Comparison of ENCODE assay signal across 19 cellular contexts in genomic region chr9:130745829-130746228, GRCh38. TPM values are rescaled to one million over a fixed set of nuclear protein-coding genes. Genes with fewer than 3 reads are reported as not detected.
A peak's percentile ranks its signal among the peaks of the same experiment; 100 is the strongest.
DNase-seq lines count a peak whose midpoint lies in the region; ATAC-seq, FAIRE-seq and TF ChIP-seq lines count a peak whose summit lies in the region.
"Had no signal": no experiment of that assay in that cellular context is flagged by ENCODE, and none has a peak within 500 bp of the region (broad histone marks: within the 10 kb centered on the region; RNA-seq: fewer than 3 reads in every experiment).

No MANE protein-coding gene starts in this region.

- no peak overlapping the region for H4K5ac ChIP-seq in IMR-90 (ENCODE audit: low read depth, low read length)

- no CpG with 5 or more reads among the region's 5 CpGs for WGBS in IMR-90 (ENCODE audit: extremely low coverage in 2 of 2, insufficient read length in 1 of 2), 2 experiments

- H2AK5ac ChIP-seq in IMR-90 (ENCODE audit: low read depth, low read length): peak overlapping the region; percentile 82

- intact Hi-C loops in IMR-90 (cut with micrococcal nuclease) (no loop called here), colonic mucosa (cut with DNase I) (no loop called here)

- TF ChIP-seq CTCF in GM23338 (conservative IDR thresholded peaks at IDR 0.05; ENCODE audit: low read depth in 2 of 2): no peak
- no peak for TF ChIP-seq CTCF in IMR-90 (conservative IDR thresholded peaks at IDR 0.05; ENCODE audit: low read depth, low read length)
- no peak for TF ChIP-seq CTCF in astrocyte (IDR thresholded peaks at IDR 0.05; ENCODE audit: insufficient read depth, low read depth, low read length)
- no peak for TF ChIP-seq CTCF in colonic mucosa (IDR thresholded peaks at IDR 0.05)

- H3K79me2 ChIP-seq in GM23338 (replicated peaks; ENCODE audit: insufficient read depth): peaks cover 80% of the 10 kb centered on the region
- peaks cover 78% of the 10 kb centered on the region for H3K79me2 ChIP-seq in astrocyte (ENCODE audit: insufficient read depth, low read length)

- H3K9me1 ChIP-seq in IMR-90 (ENCODE audit: insufficient read depth, low read length): peaks cover 11% of the 10 kb centered on the region; the same call in 1 of the 2 replicates

- H2BK5ac ChIP-seq in IMR-90 (ENCODE audit: low read depth, low read length, poor library complexity, severe bottlenecking): no peak overlapping the region

- H4K20me1 ChIP-seq in GM23338 (replicated peaks; ENCODE audit: insufficient read depth) (peaks cover 13% of the 10 kb centered on the region; the same call in 1 of the 2 replicates), IMR-90 (ENCODE audit: insufficient read depth, low read length) (peaks cover 8% of the 10 kb centered on the region), astrocyte (ENCODE audit: insufficient read depth, low read length) (peaks cover 23% of the 10 kb centered on the region)

- H4K91ac ChIP-seq in IMR-90 (ENCODE audit: insufficient read depth, low read depth, low read length): peak overlapping the region; percentile 13; the same call in 1 of the 2 replicates

- H3K4me1 ChIP-seq in GM23338 (ENCODE audit: insufficient read depth) (peaks cover 11% of the 10 kb centered on the region), IMR-90 (ENCODE audit: control insufficient read depth, insufficient read depth, low read length) (peaks cover 7% of the 10 kb centered on the region), astrocyte (ENCODE audit: insufficient read depth, low read length) (peaks cover 15% of the 10 kb centered on the region), endocrine pancreas (ENCODE audit: control insufficient read depth, insufficient read depth, low read length) (peaks cover 5% of the 10 kb centered on the region), colonic mucosa (no peaks in the 10 kb centered on the region)
- H3K4me1 ChIP-seq: Caco-2 had no signal

- H3F3A ChIP-seq in GM23338 (replicated peaks; ENCODE audit: low read depth): no peaks in the 10 kb centered on the region

- no peak overlapping the region for H3K18ac ChIP-seq in IMR-90 (ENCODE audit: low read depth, low read length)

- no peaks in the 10 kb centered on the region for H3K27me3 ChIP-seq in GM23338 (ENCODE audit: insufficient read depth)
- no peaks in the 10 kb centered on the region for H3K27me3 ChIP-seq in IMR-90 (ENCODE audit: control insufficient read depth, insufficient read depth, low read length)
- no peaks in the 10 kb centered on the region for H3K27me3 ChIP-seq in astrocyte (ENCODE audit: insufficient read depth, low read length)
- H3K27me3 ChIP-seq in endocrine pancreas (ENCODE audit: control insufficient read depth, insufficient read depth, low read length): no peaks in the 10 kb centered on the region
- H3K27me3 ChIP-seq in colonic mucosa: no peaks in the 10 kb centered on the region

- H3K36me3 ChIP-seq in GM23338 (ENCODE audit: insufficient read depth): no peaks in the 10 kb centered on the region
- peaks cover 2% of the 10 kb centered on the region; the same call in 1 of the 2 replicates for H3K36me3 ChIP-seq in IMR-90 (ENCODE audit: control insufficient read depth, insufficient read depth, low read length)
- H3K36me3 ChIP-seq in astrocyte (ENCODE audit: insufficient read depth, low read length): no peaks in the 10 kb centered on the region
- no peaks in the 10 kb centered on the region for H3K36me3 ChIP-seq in endocrine pancreas (ENCODE audit: control insufficient read depth, insufficient read depth, low read length)
- no peaks in the 10 kb centered on the region for H3K36me3 ChIP-seq in colonic mucosa

- in situ Hi-C loops in IMR-90 (cut with MboI; ENCODE audit: low sequenced_read_pairs): no loop called here

- H2AFZ ChIP-seq in GM23338: no peak overlapping the region
- H2AFZ ChIP-seq in IMR-90 (replicated peaks; ENCODE audit: low read length, poor library complexity): no peak overlapping the region
- H2AFZ ChIP-seq in astrocyte (ENCODE audit: low read depth, low read length): no peak overlapping the region

- H3K27ac ChIP-seq in GM23338 (ENCODE audit: low read depth) (peak overlapping the region; percentile 16; the same call in 1 of the 2 replicates), IMR-90 (ENCODE audit: insufficient read depth, low read length) (no peak overlapping the region), astrocyte (ENCODE audit: low read depth, low read length) (peak overlapping the region; percentile 31), colonic mucosa (no peak overlapping the region)

- no peak for TF ChIP-seq RAD21 in IMR-90 (IDR thresholded peaks at IDR 0.05; ENCODE audit: low read length)

- no peak for ATAC-seq in GM23338
- no peak for ATAC-seq in IMR-90 (ENCODE audit: low read depth)
- ATAC-seq in GM18873 (IDR thresholded peaks at IDR 0.05; ENCODE audit: low FRiP score, unreplicated experiment): no peak

- peak overlapping the region; percentile 9; the same call in 1 of the 2 replicates for H3K4me2 ChIP-seq in GM23338
- H3K4me2 ChIP-seq in IMR-90 (ENCODE audit: low read depth, low read length): no peak overlapping the region
- H3K4me2 ChIP-seq in astrocyte (ENCODE audit: low read length): peak overlapping the region; percentile 9

- H2BK15ac ChIP-seq in IMR-90 (ENCODE audit: low read depth, low read length): peak overlapping the region; percentile 67; the same call in 1 of the 3 replicates

- H3K4ac ChIP-seq in IMR-90 (ENCODE audit: low read depth, low read length): peak overlapping the region; percentile 30; the same call in 1 of the 2 replicates

- no peaks in the 10 kb centered on the region for H3K9me2 ChIP-seq in GM23338 (ENCODE audit: insufficient read depth)

- TF ChIP-seq POLR2A in IMR-90 (IDR thresholded peaks at IDR 0.05; ENCODE audit: low read depth, low read length): no peak

- no peak overlapping the region for H3K4me3 ChIP-seq in GM23338
- H3K4me3 ChIP-seq in IMR-90 (ENCODE audit: insufficient read depth, low read depth, low read length): no peak overlapping the region
- H3K4me3 ChIP-seq in astrocyte (ENCODE audit: insufficient read depth, low read depth, low read length): no peak overlapping the region
- no peak overlapping the region for H3K4me3 ChIP-seq in endocrine pancreas (ENCODE audit: control insufficient read depth, insufficient read depth, low read length)
- no peak overlapping the region for H3K4me3 ChIP-seq in colonic mucosa

- H3K23ac ChIP-seq in IMR-90 (ENCODE audit: low read depth, low read length): peak overlapping the region; percentile 1; the same call in 1 of the 2 replicates

- dilution Hi-C loops in IMR-90 (cut with HindIII; ENCODE audit: low sequenced_read_pairs, unreplicated experiment): no loop called here

- H3K27ac Mint-ChIP-seq in GM23338: no peak overlapping the region
- H3K27ac Mint-ChIP-seq in astrocyte (ENCODE audit: unreplicated experiment): peak overlapping the region; percentile 60
- H3K27ac Mint-ChIP-seq: CD4-positive, alpha-beta T cell had no signal

- no peaks in the 10 kb centered on the region for H3K9me3 ChIP-seq in IMR-90 (ENCODE audit: control insufficient read depth, insufficient read depth, low read length)
- H3K9me3 ChIP-seq in astrocyte (ENCODE audit: insufficient read depth, low read depth, low read length): no peaks in the 10 kb centered on the region
- no peaks in the 10 kb centered on the region for H3K9me3 ChIP-seq in endocrine pancreas (ENCODE audit: control insufficient read depth, low read length)
- H3K9me3 ChIP-seq in colonic mucosa: no peaks in the 10 kb centered on the region
- H3K9me3 ChIP-seq: Caco-2 had no signal

- no peak for DNase-seq in GM23338 (ENCODE audit: low spot score)
- DNase-seq in IMR-90: no peak
- no peak for DNase-seq in astrocyte (ENCODE audit: low read depth)
- no peak for DNase-seq in SW480 (ENCODE audit: low spot score)
- DNase-seq in SKM-1 treated with dmso at 0.1 percent for 144 hours (lab: John Stamatoyannopoulos, UW; ENCODE audit: unreplicated experiment): no peak
- no peak for DNase-seq in colonic mucosa
- DNase-seq: Caco-2; CD4-positive, alpha-beta T cell; Kasumi-1; MM.1S; NCI-H1105; NCI-H1694; NCI-H2081 treated with DMSO at 0.1 percent for 48 hours; NCI-H774; RPMI8226; SHP77 treated with DMSO at 0.1 percent for 48 hours had no signal

- H3K9ac ChIP-seq in IMR-90 (ENCODE audit: low read depth, low read length) (no peak overlapping the region), astrocyte (ENCODE audit: low read length) (peak overlapping the region; percentile 35), endocrine pancreas (ENCODE audit: control insufficient read depth, insufficient read depth, low read length) (peak overlapping the region; percentile 24), colonic mucosa (ENCODE audit: low read depth in 2 of 2, low read length in 2 of 2) (no peak overlapping the region)

- no peak overlapping the region for H4K8ac ChIP-seq in IMR-90 (ENCODE audit: low read depth in 2 of 2, low read length in 2 of 2)

- H3K27me3 Mint-ChIP-seq in GM23338 (ENCODE audit: insufficient read depth, low read depth, poor library complexity) (peaks cover 2% of the 10 kb centered on the region), astrocyte (ENCODE audit: low read depth, unreplicated experiment) (no peaks in the 10 kb centered on the region)
- H3K27me3 Mint-ChIP-seq: CD4-positive, alpha-beta T cell had no signal

- H3K4me3 Mint-ChIP-seq in GM23338 (no peak overlapping the region), astrocyte (ENCODE audit: unreplicated experiment) (no peak overlapping the region)
- H3K4me3 Mint-ChIP-seq: CD4-positive, alpha-beta T cell had no signal

- no peak overlapping the region for H2BK20ac ChIP-seq in IMR-90 (ENCODE audit: low read depth, low read length)

- no peak overlapping the region for H2AK9ac ChIP-seq in IMR-90 (replicated peaks; ENCODE audit: low read depth, low read length, poor library complexity)

- no peak overlapping the region for H3K56ac ChIP-seq in IMR-90 (ENCODE audit: extremely low read depth, insufficient read depth, low read length)

- POLR2A ChIA-PET in IMR-90 (lab: Charles Lee; ENCODE audit: unreplicated experiment): interaction anchor here (0.7 kb wide), 1 partner anchor 17 kb away, joined by 3 read pairs; no protein-coding TSS in a partner anchor

- no TSS peak for BruUV-seq in IMR-90 (replicated peaks; lab: Mats Ljungman, UMichigan)

- no peak overlapping the region for H2BK120ac ChIP-seq in IMR-90 (ENCODE audit: low read depth, low read length)

- peaks cover 33 to 64% of the 10 kb centered on the region in 2 experiments for H3K79me1 ChIP-seq in IMR-90 (ENCODE audit: low read depth in 1 of 2, low read length in 2 of 2)

- H3K36me3 Mint-ChIP-seq in GM23338 (ENCODE audit: low read depth) (0 out of 3 replicates have a peak, but pooled peaks cover 3% of the 10 kb centered on the region), astrocyte (ENCODE audit: low read depth, unreplicated experiment) (peaks cover 4% of the 10 kb centered on the region)

- H3K14ac ChIP-seq in IMR-90 (replicated peaks; ENCODE audit: low read depth, low read length): peak overlapping the region; percentile 67

- no peaks in the 10 kb centered on the region for H3K9me3 Mint-ChIP-seq in GM23338
- peaks cover 1% of the 10 kb centered on the region for H3K9me3 Mint-ChIP-seq in astrocyte (ENCODE audit: unreplicated experiment)
- H3K9me3 Mint-ChIP-seq: CD4-positive, alpha-beta T cell had no signal

- no peak for FAIRE-seq in astrocyte (lab: Jason Lieb, UNC)
- FAIRE-seq: G401.6 had no signal

- H3K4me1 Mint-ChIP-seq in GM23338 (peaks cover 17% of the 10 kb centered on the region), astrocyte (ENCODE audit: low read depth, unreplicated experiment) (peaks cover 12% of the 10 kb centered on the region)

- CTCF ChIA-PET in IMR-90 (lab: Yijun Ruan, JAX): no interaction called here

RNA-seq across cellular contexts. Expression of gene EXOSC2, which starts 52.2 kb away (rescaled TPM):
- total RNA-seq in GM23338 (2014; rRNA removed; shearing (Covaris generic)): 77.7 and 80.3 TPM in 2 replicates
- polyA plus RNA-seq in GM23338 (2016; fragmentation: Nextera tagmentation; extraction: Ambion mirVana) (35.1 and 37.6 TPM in 2 replicates), IMR-90 (2012; rRNA removed) (24.7 and 27.0 TPM in 2 replicates)
- total RNA-seq in IMR-90 (2012; rRNA removed) (47.5 and 48.6 TPM in 2 replicates), astrocyte (21.0 and 28.1 TPM in 2 replicates), colonic mucosa (10 to 100 TPM; 13.6 to 34.2 TPM)
- polyA plus RNA-seq in IMR-90 (2012; cell fraction: cytosol; rRNA removed): 8.7 and 18.7 TPM in 2 replicates
- polyA plus RNA-seq in IMR-90 (2012; cell fraction: nucleus; rRNA removed; ENCODE audit: low replicate concordance): 19.3 and 46.1 TPM in 2 replicates

Comparison
In these comparisons a context has a peak if more than half of its experiments do, and no peak if none do; other contexts are left out.
1. H3K27ac ChIP-seq: peak in GM23338 (single experiment) and astrocyte (single experiment); none in IMR-90 (single experiment) and colonic mucosa (single experiment).
2. H3K9ac ChIP-seq: peak in astrocyte (single experiment) and endocrine pancreas (single experiment); none in IMR-90 (single experiment) and colonic mucosa (0 of 2).